Comparison of ENCODE assay signal across 13 cellular contexts in genomic region chr17:51540151-51540550, GRCh38.
DNase-seq lines count a peak whose midpoint lies in the region; ATAC-seq and TF ChIP-seq lines count a peak whose summit lies in the region.
"Had no signal": no experiment of that assay in that cellular context is flagged by ENCODE, and none has a peak within 500 bp of the region (broad histone marks: within the 10 kb centered on the region; RNA-seq: fewer than 3 reads in every experiment).

No MANE protein-coding gene starts in this region.

- CTCF ChIA-PET in activated CD4-positive, alpha-beta T cell treated with anti-CD3 and anti-CD28 coated beads for 36 hours (lab: Charles Lee), result interaction anchor here (0.6 to 1.0 kb wide), 2 partner anchors 12 to 61 kb away, joined by 3 to 4 read pairs; no protein-coding TSS in a partner anchor

- peak; percentile 9 to 42; a peak in 2 of 4 replicates for TF ChIP-seq CTCF in GM23338 (conservative IDR thresholded peaks at IDR 0.05; ENCODE audit: low read depth in 2 of 2)

- no peaks in the 10 kb centered on the region for H3K36me3 Mint-ChIP-seq in activated CD4-positive, alpha-beta T cell treated with anti-CD3 and anti-CD28 coated beads for 36 hours (ENCODE audit: low read depth)
- H3K36me3 Mint-ChIP-seq in GM23338 (ENCODE audit: low read depth) (no peaks in the 10 kb centered on the region), T-helper 17 cell (ENCODE audit: low read depth) (peaks cover 3% of the 10 kb centered on the region)

- POLR2A ChIA-PET in activated CD4-positive, alpha-beta T cell treated with anti-CD3 and anti-CD28 coated beads for 36 hours (lab: Charles Lee), result no interaction called here

- no peak overlapping the region for H3K4me3 Mint-ChIP-seq in activated CD4-positive, alpha-beta T cell treated with anti-CD3 and anti-CD28 coated beads for 36 hours
- H3K4me3 Mint-ChIP-seq in GM23338, result no peak overlapping the region
- H3K4me3 Mint-ChIP-seq in T-helper 17 cell, result no peak overlapping the region

- no peak overlapping the region for H3K4me3 ChIP-seq in GM23338
- H3K4me3 ChIP-seq: GM23248, MG63, PC-9 had no signal

- H3K36me3 ChIP-seq in GM23338 (ENCODE audit: insufficient read depth), result no peaks in the 10 kb centered on the region
- H3K36me3 ChIP-seq: MG63 had no signal

- peak; percentile 19 for ATAC-seq in activated CD4-positive, alpha-beta T cell treated with anti-CD3 and anti-CD28 coated beads for 36 hours
- ATAC-seq in GM23338 (no peak), T-helper 17 cell (no peak), GM21390 (IDR thresholded peaks at IDR 0.05; ENCODE audit: unreplicated experiment) (no peak)

- no peaks in the 10 kb centered on the region for H3K9me3 ChIP-seq in T-helper 17 cell (ENCODE audit: control insufficient read depth, low read length, poor library complexity, severe bottlenecking)
- H3K9me3 ChIP-seq: MG63 had no signal

- DNase-seq in activated CD4-positive, alpha-beta T cell treated with anti-CD3 and anti-CD28 coated beads for 36 hours, result peak; percentile 28
- no peak for DNase-seq in activated CD4-positive, alpha-beta T cell treated with anti-CD3 and anti-CD28 coated beads for 1 hour
- DNase-seq in GM23338 (ENCODE audit: low spot score) (peak; percentile 5), T-helper 17 cell (no peak), midbrain (lab: John Stamatoyannopoulos, UW) (peak; percentile 76), SHP77 (lab: John Stamatoyannopoulos, UW) (no peak), MV-4-11 (lab: John Stamatoyannopoulos, UW) (no peak)
- DNase-seq: DMS79 treated with DMSO at 0.1 percent for 48 hours, GM23248, MG63, PC-9, T1000 had no signal

- no peak overlapping the region for H3K27ac Mint-ChIP-seq in activated CD4-positive, alpha-beta T cell treated with anti-CD3 and anti-CD28 coated beads for 36 hours
- no peak overlapping the region for H3K27ac Mint-ChIP-seq in GM23338
- peak overlapping the region; percentile 37 for H3K27ac Mint-ChIP-seq in T-helper 17 cell

- H3K4me1 Mint-ChIP-seq in activated CD4-positive, alpha-beta T cell treated with anti-CD3 and anti-CD28 coated beads for 36 hours, result peaks cover 6% of the 10 kb centered on the region
- H3K4me1 Mint-ChIP-seq in GM23338 (peaks cover 10% of the 10 kb centered on the region), T-helper 17 cell (peaks cover 14% of the 10 kb centered on the region)

- H3K27me3 ChIP-seq in GM23338 (ENCODE audit: insufficient read depth), result no peaks in the 10 kb centered on the region
- H3K27me3 ChIP-seq: MG63 had no signal

- 0 out of 2 replicates have a peak overlapping the region, but pooled peaks have one; percentile 23 for H2AFZ ChIP-seq in GM23338
- H2AFZ ChIP-seq: GM23248, PC-9 had no signal

- H4K20me1 ChIP-seq in GM23338 (replicated peaks; ENCODE audit: insufficient read depth), result no peaks in the 10 kb centered on the region

- H3K9me3 Mint-ChIP-seq in activated CD4-positive, alpha-beta T cell treated with anti-CD3 and anti-CD28 coated beads for 36 hours (ENCODE audit: low read depth), result no peaks in the 10 kb centered on the region
- H3K9me3 Mint-ChIP-seq in GM23338, result no peaks in the 10 kb centered on the region

- H3K27ac ChIP-seq in GM23338 (ENCODE audit: low read depth), result no peak overlapping the region
- H3K27ac ChIP-seq: GM23248, PC-9 had no signal

- H3K4me2 ChIP-seq in GM23338, result no peak overlapping the region
- H3K4me2 ChIP-seq: PC-9 had no signal

- intact Hi-C loops in activated CD4-positive, alpha-beta T cell treated with anti-CD3 and anti-CD28 coated beads for 36 hours (cut with DNase I, micrococcal nuclease), result loop anchor here in 1 of 2 experiments (1.0 kb wide), 1 partner anchor 169 kb away; no protein-coding TSS in a partner anchor

- no peaks in the 10 kb centered on the region for H3K79me2 ChIP-seq in GM23338 (replicated peaks; ENCODE audit: insufficient read depth)

- H3K9me2 ChIP-seq in GM23338 (ENCODE audit: insufficient read depth), result no peaks in the 10 kb centered on the region

- H3K27me3 Mint-ChIP-seq in activated CD4-positive, alpha-beta T cell treated with anti-CD3 and anti-CD28 coated beads for 36 hours, result no peaks in the 10 kb centered on the region
- H3K27me3 Mint-ChIP-seq in GM23338 (ENCODE audit: insufficient read depth, low read depth, poor library complexity), result peaks cover 3% of the 10 kb centered on the region
- no peaks in the 10 kb centered on the region for H3K27me3 Mint-ChIP-seq in T-helper 17 cell

- no peaks in the 10 kb centered on the region for H3F3A ChIP-seq in GM23338 (replicated peaks; ENCODE audit: low read depth)

- no peaks in the 10 kb centered on the region for H3K4me1 ChIP-seq in GM23338 (ENCODE audit: insufficient read depth)

TF ChIP-seq in GM23338, 12 proteins besides CTCF, POLR2A, EP300 and RAD21 (continues in another document):
- TF ChIP-seq, protein P1, sequence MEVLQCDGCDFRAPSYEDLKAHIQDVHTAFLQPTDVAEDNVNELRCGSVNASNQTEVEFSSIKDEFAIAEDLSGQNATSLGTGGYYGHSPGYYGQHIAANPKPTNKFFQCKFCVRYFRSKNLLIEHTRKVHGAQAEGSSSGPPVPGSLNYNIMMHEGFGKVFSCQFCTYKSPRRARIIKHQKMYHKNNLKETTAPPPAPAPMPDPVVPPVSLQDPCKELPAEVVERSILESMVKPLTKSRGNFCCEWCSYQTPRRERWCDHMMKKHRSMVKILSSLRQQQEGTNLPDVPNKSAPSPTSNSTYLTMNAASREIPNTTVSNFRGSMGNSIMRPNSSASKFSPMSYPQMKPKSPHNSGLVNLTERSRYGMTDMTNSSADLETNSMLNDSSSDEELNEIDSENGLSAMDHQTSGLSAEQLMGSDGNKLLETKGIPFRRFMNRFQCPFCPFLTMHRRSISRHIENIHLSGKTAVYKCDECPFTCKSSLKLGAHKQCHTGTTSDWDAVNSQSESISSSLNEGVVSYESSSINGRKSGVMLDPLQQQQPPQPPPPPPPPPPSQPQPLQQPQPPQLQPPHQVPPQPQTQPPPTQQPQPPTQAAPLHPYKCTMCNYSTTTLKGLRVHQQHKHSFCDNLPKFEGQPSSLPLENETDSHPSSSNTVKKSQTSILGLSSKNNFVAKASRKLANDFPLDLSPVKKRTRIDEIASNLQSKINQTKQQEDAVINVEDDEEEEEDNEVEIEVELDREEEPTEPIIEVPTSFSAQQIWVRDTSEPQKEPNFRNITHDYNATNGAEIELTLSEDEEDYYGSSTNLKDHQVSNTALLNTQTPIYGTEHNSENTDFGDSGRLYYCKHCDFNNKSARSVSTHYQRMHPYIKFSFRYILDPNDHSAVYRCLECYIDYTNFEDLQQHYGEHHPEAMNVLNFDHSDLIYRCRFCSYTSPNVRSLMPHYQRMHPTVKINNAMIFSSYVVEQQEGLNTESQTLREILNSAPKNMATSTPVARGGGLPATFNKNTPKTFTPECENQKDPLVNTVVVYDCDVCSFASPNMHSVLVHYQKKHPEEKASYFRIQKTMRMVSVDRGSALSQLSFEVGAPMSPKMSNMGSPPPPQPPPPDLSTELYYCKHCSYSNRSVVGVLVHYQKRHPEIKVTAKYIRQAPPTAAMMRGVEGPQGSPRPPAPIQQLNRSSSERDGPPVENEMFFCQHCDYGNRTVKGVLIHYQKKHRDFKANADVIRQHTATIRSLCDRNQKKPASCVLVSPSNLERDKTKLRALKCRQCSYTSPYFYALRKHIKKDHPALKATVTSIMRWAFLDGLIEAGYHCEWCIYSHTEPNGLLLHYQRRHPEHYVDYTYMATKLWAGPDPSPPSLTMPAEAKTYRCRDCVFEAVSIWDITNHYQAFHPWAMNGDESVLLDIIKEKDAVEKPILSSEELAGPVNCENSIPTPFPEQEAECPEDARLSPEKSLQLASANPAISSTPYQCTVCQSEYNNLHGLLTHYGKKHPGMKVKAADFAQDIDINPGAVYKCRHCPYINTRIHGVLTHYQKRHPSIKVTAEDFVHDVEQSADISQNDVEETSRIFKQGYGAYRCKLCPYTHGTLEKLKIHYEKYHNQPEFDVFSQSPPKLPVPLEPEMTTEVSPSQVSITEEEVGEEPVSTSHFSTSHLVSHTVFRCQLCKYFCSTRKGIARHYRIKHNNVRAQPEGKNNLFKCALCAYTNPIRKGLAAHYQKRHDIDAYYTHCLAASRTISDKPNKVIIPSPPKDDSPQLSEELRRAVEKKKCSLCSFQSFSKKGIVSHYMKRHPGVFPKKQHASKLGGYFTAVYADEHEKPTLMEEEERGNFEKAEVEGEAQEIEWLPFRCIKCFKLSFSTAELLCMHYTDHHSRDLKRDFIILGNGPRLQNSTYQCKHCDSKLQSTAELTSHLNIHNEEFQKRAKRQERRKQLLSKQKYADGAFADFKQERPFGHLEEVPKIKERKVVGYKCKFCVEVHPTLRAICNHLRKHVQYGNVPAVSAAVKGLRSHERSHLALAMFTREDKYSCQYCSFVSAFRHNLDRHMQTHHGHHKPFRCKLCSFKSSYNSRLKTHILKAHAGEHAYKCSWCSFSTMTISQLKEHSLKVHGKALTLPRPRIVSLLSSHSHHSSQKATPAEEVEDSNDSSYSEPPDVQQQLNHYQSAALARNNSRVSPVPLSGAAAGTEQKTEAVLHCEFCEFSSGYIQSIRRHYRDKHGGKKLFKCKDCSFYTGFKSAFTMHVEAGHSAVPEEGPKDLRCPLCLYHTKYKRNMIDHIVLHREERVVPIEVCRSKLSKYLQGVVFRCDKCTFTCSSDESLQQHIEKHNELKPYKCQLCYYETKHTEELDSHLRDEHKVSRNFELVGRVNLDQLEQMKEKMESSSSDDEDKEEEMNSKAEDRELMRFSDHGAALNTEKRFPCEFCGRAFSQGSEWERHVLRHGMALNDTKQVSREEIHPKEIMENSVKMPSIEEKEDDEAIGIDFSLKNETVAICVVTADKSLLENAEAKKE (CRISPR knock-in tag; IDR thresholded peaks at IDR 0.05), result no peak
- no peak for TF ChIP-seq CREB1 (CRISPR knock-in tag; IDR thresholded peaks at IDR 0.05; ENCODE audit: low read depth)
- TF ChIP-seq NANOG (IDR thresholded peaks at IDR 0.05; ENCODE audit: borderline replicate concordance), result no peak
- TF ChIP-seq, protein P2, sequence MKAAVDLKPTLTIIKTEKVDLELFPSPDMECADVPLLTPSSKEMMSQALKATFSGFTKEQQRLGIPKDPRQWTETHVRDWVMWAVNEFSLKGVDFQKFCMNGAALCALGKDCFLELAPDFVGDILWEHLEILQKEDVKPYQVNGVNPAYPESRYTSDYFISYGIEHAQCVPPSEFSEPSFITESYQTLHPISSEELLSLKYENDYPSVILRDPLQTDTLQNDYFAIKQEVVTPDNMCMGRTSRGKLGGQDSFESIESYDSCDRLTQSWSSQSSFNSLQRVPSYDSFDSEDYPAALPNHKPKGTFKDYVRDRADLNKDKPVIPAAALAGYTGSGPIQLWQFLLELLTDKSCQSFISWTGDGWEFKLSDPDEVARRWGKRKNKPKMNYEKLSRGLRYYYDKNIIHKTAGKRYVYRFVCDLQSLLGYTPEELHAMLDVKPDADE (IDR thresholded peaks at IDR 0.05), result no peak
- TF ChIP-seq ZNF114 (CRISPR knock-in tag; IDR thresholded peaks at IDR 0.05), result no peak
- no peak for TF ChIP-seq EZH2 (IDR thresholded peaks at IDR 0.05; ENCODE audit: low read depth, unreplicated experiment)

Comparison
In these comparisons a context has a peak if more than half of its experiments do, and no peak if none do; other contexts are left out.
1. DNase-seq: peak in activated CD4-positive, alpha-beta T cell treated with anti-CD3 and anti-CD28 coated beads for 36 hours (single experiment), GM23338 (single experiment) and midbrain (single experiment); none in activated CD4-positive, alpha-beta T cell treated with anti-CD3 and anti-CD28 coated beads for 1 hour (single experiment), T-helper 17 cell (0 of 3), SHP77 (0 of 2) and MV-4-11 (single experiment).